1 cellular context compared by ENCODE assay signal in genomic region chr12:57754411-57755193, GRCh38.
A peak's percentile ranks its signal among the peaks of the same experiment; 100 is the strongest.
TF ChIP-seq lines count a peak whose summit lies in the region.

TSS of gene MARCHF9 (plus strand) at chr12:57755103. CDS start at chr12:57755529, 426 bp downstream.

TF ChIP-seq in GM12878, 131 proteins besides CTCF, POLR2A, EP300 and RAD21 (continued from another document and continues in another):
- TF ChIP-seq ZNF592 (IDR thresholded peaks at IDR 0.05) (no peak), TCF12 (IDR thresholded peaks at IDR 0.05; ENCODE audit: low read depth, low read length) (no peak), ELK1 (IDR thresholded peaks at IDR 0.05; ENCODE audit: low read depth, low read length) (no peak), ESRRA (IDR thresholded peaks at IDR 0.05; ENCODE audit: low read length) (no peak), PRDM15 (CRISPR knock-in tag; IDR thresholded peaks at IDR 0.05) (no peak), NR2F1 (conservative IDR thresholded peaks at IDR 0.05) (no peak), EZH2 (IDR thresholded peaks at IDR 0.05; ENCODE audit: borderline replicate concordance, control insufficient read depth, low read depth, low read length) (no peak), NR2C2 (IDR thresholded peaks at IDR 0.05; ENCODE audit: borderline replicate concordance, control insufficient read depth, insufficient read length, low read depth) (no peak), REST (IDR thresholded peaks at IDR 0.05; ENCODE audit: low read depth, low read length) (no peak), ZBTB11 (CRISPR knock-in tag; IDR thresholded peaks at IDR 0.05) (no peak), BCL3 (IDR thresholded peaks at IDR 0.05; ENCODE audit: borderline replicate concordance, insufficient read depth, low read depth, low read length, poor library complexity, severe bottlenecking) (no peak), EED (IDR thresholded peaks at IDR 0.05; ENCODE audit: low read depth) (no peak), TCF3 (IDR thresholded peaks at IDR 0.05; ENCODE audit: borderline replicate concordance, insufficient read depth, low read depth, low read length) (0 out of 2 replicates have a peak, but pooled peaks have one; percentile 61), ZNF207 (IDR thresholded peaks at IDR 0.05; ENCODE audit: borderline replicate concordance) (no peak), MAX (IDR thresholded peaks at IDR 0.05; ENCODE audit: low read depth, low read length) (no peak), JUNB (IDR thresholded peaks at IDR 0.05) (no peak), GATAD2B (conservative IDR thresholded peaks at IDR 0.05; ENCODE audit: low read depth) (no peak), RB1 (IDR thresholded peaks at IDR 0.05; ENCODE audit: borderline replicate concordance) (no peak), BMI1 (IDR thresholded peaks at IDR 0.05; ENCODE audit: borderline replicate concordance) (no peak), IRF3 (IDR thresholded peaks at IDR 0.05) (no peak), CHD2 (IDR thresholded peaks at IDR 0.05; ENCODE audit: borderline replicate concordance, low read depth, low read length) (no peak), SMARCA5 (IDR thresholded peaks at IDR 0.05) (0 out of 2 replicates have a peak, but pooled peaks have one; percentile 32), ATF2 (IDR thresholded peaks at IDR 0.05; ENCODE audit: low read length) (no peak), EGR1 (IDR thresholded peaks at IDR 0.05; ENCODE audit: borderline replicate concordance in 1 of 2, low read depth in 2 of 2, low read length in 2 of 2) (no peak), CEBPZ (IDR thresholded peaks at IDR 0.05; ENCODE audit: low read depth, low read length) (no peak)
